ENCODE assay signal across 10 cellular contexts in the genomic region with DNA sequence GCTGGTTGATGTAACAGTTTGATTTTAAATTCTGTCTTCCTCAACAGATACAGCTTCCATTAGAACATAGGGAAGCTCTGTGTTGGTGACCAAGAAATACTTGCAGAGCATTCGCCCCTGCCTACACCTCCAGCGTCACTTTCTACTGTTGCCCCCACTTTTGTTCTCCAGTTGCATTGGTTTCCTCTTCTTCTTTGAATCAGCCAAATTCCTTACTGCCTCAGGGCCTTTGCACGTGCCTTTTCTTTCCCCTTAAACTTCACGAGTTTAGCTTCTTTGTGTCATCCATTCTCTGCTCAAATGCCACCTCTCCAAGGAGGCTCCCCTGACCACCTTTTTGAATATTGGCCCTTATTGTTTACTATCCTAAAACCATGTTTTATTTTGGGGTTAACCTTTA. TPM values are rescaled to one million over a fixed set of nuclear protein-coding genes. Genes with fewer than 3 reads are reported as not detected.
"Had no signal": no experiment of that assay in that cellular context is flagged by ENCODE, and none has a peak within 500 bp of the region (broad histone marks: within the 10 kb centered on the region; RNA-seq: fewer than 3 reads in every experiment).

No MANE protein-coding gene starts in this region.

- H3K4me1 ChIP-seq: HAP-1 had no signal

- H3K4me3 ChIP-seq: GM23248, HAP-1 had no signal

- H3K4me2 ChIP-seq: KMS-11 had no signal

- H3K9me3 ChIP-seq: HAP-1 had no signal

- FAIRE-seq: HTR-8/SVneo had no signal

- ATAC-seq: HCT116 had no signal

- H3K9ac ChIP-seq: GM23248, KMS-11 had no signal

- H3K36me3 ChIP-seq: HAP-1 had no signal

- H2AFZ ChIP-seq: GM23248 had no signal

- DNase-seq: GM23248, GOT3, H7, IMR-90, Karpas-422, KBM-7 had no signal

- H3K27ac ChIP-seq: GM23248, KMS-11 had no signal

RNA-seq across cellular contexts. Expression of a gene that starts 5.7 kb away (rescaled TPM):
- total RNA-seq: GM23248, H7, IMR-90 had no signal
- polyA plus RNA-seq: GM23248, IMR-90 had no signal

RNA-seq across cellular contexts. Expression of a gene that starts 22.3 kb away (rescaled TPM):
- total RNA-seq: GM23248, IMR-90 had no signal
- polyA plus RNA-seq: GM23248, IMR-90 had no signal

RNA-seq across cellular contexts. Expression of a gene that starts 35.9 kb away (rescaled TPM):
- total RNA-seq: GM23248, H7, IMR-90 had no signal
- polyA plus RNA-seq: GM23248, IMR-90 had no signal

RNA-seq across cellular contexts. Expression of a gene that starts 36.6 kb away (rescaled TPM):
- total RNA-seq: GM23248, IMR-90 had no signal
- polyA plus RNA-seq: GM23248, IMR-90 had no signal

RNA-seq across cellular contexts. Expression of a gene that starts 54.3 kb away (rescaled TPM):
- total RNA-seq: GM23248, IMR-90 had no signal
- polyA plus RNA-seq: GM23248, IMR-90 had no signal
